Comparison of ENCODE assay signal across 1 cellular context in the genomic region with DNA sequence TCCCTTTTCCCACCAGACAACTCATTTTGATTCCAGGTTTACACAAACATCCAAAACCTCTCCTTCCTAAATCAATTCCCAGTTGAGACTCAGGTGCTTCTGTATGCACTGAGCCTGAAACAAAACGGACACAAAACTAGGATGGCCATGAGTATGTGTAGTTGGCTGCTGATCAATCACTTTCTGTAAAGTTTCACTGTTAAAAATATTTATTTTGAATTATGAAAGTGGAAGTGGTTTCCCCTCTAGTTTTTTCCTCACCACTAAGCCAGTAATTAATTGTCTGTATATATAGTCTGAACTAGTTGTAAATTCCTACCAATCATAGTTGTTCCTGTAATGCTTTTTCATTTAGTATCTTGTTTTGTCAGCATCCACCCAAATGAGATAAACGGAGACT.
A peak's percentile ranks its signal among the peaks of the same experiment; 100 is the strongest.
TF ChIP-seq lines count a peak whose summit lies in the region.

No MANE protein-coding gene starts in this region.

TF ChIP-seq in GM12878, 131 proteins besides CTCF, POLR2A, EP300 and RAD21 (continued from another document):
- TF ChIP-seq, protein P1, sequence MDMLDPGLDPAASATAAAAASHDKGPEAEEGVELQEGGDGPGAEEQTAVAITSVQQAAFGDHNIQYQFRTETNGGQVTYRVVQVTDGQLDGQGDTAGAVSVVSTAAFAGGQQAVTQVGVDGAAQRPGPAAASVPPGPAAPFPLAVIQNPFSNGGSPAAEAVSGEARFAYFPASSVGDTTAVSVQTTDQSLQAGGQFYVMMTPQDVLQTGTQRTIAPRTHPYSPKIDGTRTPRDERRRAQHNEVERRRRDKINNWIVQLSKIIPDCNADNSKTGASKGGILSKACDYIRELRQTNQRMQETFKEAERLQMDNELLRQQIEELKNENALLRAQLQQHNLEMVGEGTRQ (IDR thresholded peaks at IDR 0.05; ENCODE audit: borderline replicate concordance, low read depth, low read length), result no peak
- TF ChIP-seq, protein P2, sequence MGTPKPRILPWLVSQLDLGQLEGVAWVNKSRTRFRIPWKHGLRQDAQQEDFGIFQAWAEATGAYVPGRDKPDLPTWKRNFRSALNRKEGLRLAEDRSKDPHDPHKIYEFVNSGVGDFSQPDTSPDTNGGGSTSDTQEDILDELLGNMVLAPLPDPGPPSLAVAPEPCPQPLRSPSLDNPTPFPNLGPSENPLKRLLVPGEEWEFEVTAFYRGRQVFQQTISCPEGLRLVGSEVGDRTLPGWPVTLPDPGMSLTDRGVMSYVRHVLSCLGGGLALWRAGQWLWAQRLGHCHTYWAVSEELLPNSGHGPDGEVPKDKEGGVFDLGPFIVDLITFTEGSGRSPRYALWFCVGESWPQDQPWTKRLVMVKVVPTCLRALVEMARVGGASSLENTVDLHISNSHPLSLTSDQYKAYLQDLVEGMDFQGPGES (IDR thresholded peaks at IDR 0.05), result no peak
- TF ChIP-seq TCF12 (IDR thresholded peaks at IDR 0.05; ENCODE audit: low read depth, low read length) (no peak), ETV6 (conservative IDR thresholded peaks at IDR 0.05 in 1 of 2, IDR thresholded peaks at IDR 0.05 in 1 of 2; ENCODE audit: borderline replicate concordance in 1 of 2, low read depth in 1 of 2) (peak in 1 of 2 experiments; percentile 29; a peak in 1 of 4 replicates), SMARCA5 (IDR thresholded peaks at IDR 0.05) (no peak), STAT1 (conservative IDR thresholded peaks at IDR 0.05) (no peak), SMAD1 (IDR thresholded peaks at IDR 0.05; ENCODE audit: low read depth, partially characterized antibody) (no peak), SREBF2 (IDR thresholded peaks at IDR 0.05; ENCODE audit: low read length) (no peak), FOS (IDR thresholded peaks at IDR 0.05; ENCODE audit: borderline replicate concordance, extremely low read depth, insufficient read length) (no peak), MTA2 (IDR thresholded peaks at IDR 0.05; ENCODE audit: low read depth) (peak; percentile 61; the same call in 1 of the 2 replicates), RBBP5 (conservative IDR thresholded peaks at IDR 0.05) (no peak), ZBED1 (IDR thresholded peaks at IDR 0.05; ENCODE audit: borderline replicate concordance) (no peak), RFX5 (IDR thresholded peaks at IDR 0.05; ENCODE audit: low read depth, low read length) (no peak), HDGF (IDR thresholded peaks at IDR 0.05) (no peak), CBX5 (IDR thresholded peaks at IDR 0.05; ENCODE audit: low read depth) (no peak), SIN3A (IDR thresholded peaks at IDR 0.05; ENCODE audit: low read depth, low read length) (no peak), HCFC1 (IDR thresholded peaks at IDR 0.05; ENCODE audit: low read length) (no peak), IRF4 (IDR thresholded peaks at IDR 0.05; ENCODE audit: low read depth, low read length) (no peak), ZNF274 (IDR thresholded peaks at IDR 0.05; ENCODE audit: insufficient read depth, insufficient read length) (no peak), MEF2A (IDR thresholded peaks at IDR 0.05; ENCODE audit: insufficient read depth, low read depth, low read length) (0 out of 2 replicates have a peak, but pooled peaks have one; percentile 40), CEBPB (IDR thresholded peaks at IDR 0.05; ENCODE audit: borderline replicate concordance in 1 of 2, low read depth in 2 of 2, low read length in 2 of 2) (no peak), KDM1A (IDR thresholded peaks at IDR 0.05; ENCODE audit: borderline replicate concordance) (no peak), ZNF622 (IDR thresholded peaks at IDR 0.05) (no peak)
- TF ChIP-seq, protein P3, sequence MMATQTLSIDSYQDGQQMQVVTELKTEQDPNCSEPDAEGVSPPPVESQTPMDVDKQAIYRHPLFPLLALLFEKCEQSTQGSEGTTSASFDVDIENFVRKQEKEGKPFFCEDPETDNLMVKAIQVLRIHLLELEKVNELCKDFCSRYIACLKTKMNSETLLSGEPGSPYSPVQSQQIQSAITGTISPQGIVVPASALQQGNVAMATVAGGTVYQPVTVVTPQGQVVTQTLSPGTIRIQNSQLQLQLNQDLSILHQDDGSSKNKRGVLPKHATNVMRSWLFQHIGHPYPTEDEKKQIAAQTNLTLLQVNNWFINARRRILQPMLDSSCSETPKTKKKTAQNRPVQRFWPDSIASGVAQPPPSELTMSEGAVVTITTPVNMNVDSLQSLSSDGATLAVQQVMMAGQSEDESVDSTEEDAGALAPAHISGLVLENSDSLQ (IDR thresholded peaks at IDR 0.05), result peak; percentile 23; the same call in 1 of the 2 replicates
- TF ChIP-seq, protein P4, sequence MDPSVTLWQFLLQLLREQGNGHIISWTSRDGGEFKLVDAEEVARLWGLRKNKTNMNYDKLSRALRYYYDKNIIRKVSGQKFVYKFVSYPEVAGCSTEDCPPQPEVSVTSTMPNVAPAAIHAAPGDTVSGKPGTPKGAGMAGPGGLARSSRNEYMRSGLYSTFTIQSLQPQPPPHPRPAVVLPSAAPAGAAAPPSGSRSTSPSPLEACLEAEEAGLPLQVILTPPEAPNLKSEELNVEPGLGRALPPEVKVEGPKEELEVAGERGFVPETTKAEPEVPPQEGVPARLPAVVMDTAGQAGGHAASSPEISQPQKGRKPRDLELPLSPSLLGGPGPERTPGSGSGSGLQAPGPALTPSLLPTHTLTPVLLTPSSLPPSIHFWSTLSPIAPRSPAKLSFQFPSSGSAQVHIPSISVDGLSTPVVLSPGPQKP (IDR thresholded peaks at IDR 0.05; ENCODE audit: low read depth, low read length), result 0 out of 2 replicates have a peak, but pooled peaks have one; percentile 14
- TF ChIP-seq, protein P5, sequence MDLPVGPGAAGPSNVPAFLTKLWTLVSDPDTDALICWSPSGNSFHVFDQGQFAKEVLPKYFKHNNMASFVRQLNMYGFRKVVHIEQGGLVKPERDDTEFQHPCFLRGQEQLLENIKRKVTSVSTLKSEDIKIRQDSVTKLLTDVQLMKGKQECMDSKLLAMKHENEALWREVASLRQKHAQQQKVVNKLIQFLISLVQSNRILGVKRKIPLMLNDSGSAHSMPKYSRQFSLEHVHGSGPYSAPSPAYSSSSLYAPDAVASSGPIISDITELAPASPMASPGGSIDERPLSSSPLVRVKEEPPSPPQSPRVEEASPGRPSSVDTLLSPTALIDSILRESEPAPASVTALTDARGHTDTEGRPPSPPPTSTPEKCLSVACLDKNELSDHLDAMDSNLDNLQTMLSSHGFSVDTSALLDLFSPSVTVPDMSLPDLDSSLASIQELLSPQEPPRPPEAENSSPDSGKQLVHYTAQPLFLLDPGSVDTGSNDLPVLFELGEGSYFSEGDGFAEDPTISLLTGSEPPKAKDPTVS (IDR thresholded peaks at IDR 0.05; ENCODE audit: low read depth, low read length), result no peak
- TF ChIP-seq, protein P6, sequence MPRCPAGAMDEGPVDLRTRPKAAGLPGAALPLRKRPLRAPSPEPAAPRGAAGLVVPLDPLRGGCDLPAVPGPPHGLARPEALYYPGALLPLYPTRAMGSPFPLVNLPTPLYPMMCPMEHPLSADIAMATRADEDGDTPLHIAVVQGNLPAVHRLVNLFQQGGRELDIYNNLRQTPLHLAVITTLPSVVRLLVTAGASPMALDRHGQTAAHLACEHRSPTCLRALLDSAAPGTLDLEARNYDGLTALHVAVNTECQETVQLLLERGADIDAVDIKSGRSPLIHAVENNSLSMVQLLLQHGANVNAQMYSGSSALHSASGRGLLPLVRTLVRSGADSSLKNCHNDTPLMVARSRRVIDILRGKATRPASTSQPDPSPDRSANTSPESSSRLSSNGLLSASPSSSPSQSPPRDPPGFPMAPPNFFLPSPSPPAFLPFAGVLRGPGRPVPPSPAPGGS (IDR thresholded peaks at IDR 0.05; ENCODE audit: borderline replicate concordance, insufficient read depth, low read depth, low read length, poor library complexity, severe bottlenecking), result no peak
- TF ChIP-seq, protein P7, sequence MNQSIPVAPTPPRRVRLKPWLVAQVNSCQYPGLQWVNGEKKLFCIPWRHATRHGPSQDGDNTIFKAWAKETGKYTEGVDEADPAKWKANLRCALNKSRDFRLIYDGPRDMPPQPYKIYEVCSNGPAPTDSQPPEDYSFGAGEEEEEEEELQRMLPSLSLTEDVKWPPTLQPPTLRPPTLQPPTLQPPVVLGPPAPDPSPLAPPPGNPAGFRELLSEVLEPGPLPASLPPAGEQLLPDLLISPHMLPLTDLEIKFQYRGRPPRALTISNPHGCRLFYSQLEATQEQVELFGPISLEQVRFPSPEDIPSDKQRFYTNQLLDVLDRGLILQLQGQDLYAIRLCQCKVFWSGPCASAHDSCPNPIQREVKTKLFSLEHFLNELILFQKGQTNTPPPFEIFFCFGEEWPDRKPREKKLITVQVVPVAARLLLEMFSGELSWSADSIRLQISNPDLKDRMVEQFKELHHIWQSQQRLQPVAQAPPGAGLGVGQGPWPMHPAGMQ (IDR thresholded peaks at IDR 0.05; ENCODE audit: borderline replicate concordance), result no peak
- TF ChIP-seq, protein P8, sequence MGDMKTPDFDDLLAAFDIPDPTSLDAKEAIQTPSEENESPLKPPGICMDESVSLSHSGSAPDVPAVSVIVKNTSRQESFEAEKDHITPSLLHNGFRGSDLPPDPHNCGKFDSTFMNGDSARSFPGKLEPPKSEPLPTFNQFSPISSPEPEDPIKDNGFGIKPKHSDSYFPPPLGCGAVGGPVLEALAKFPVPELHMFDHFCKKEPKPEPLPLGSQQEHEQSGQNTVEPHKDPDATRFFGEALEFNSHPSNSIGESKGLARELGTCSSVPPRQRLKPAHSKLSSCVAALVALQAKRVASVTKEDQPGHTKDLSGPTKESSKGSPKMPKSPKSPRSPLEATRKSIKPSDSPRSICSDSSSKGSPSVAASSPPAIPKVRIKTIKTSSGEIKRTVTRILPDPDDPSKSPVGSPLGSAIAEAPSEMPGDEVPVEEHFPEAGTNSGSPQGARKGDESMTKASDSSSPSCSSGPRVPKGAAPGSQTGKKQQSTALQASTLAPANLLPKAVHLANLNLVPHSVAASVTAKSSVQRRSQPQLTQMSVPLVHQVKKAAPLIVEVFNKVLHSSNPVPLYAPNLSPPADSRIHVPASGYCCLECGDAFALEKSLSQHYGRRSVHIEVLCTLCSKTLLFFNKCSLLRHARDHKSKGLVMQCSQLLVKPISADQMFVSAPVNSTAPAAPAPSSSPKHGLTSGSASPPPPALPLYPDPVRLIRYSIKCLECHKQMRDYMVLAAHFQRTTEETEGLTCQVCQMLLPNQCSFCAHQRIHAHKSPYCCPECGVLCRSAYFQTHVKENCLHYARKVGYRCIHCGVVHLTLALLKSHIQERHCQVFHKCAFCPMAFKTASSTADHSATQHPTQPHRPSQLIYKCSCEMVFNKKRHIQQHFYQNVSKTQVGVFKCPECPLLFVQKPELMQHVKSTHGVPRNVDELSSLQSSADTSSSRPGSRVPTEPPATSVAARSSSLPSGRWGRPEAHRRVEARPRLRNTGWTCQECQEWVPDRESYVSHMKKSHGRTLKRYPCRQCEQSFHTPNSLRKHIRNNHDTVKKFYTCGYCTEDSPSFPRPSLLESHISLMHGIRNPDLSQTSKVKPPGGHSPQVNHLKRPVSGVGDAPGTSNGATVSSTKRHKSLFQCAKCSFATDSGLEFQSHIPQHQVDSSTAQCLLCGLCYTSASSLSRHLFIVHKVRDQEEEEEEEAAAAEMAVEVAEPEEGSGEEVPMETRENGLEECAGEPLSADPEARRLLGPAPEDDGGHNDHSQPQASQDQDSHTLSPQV (IDR thresholded peaks at IDR 0.05), result no peak
- TF ChIP-seq, protein P9, sequence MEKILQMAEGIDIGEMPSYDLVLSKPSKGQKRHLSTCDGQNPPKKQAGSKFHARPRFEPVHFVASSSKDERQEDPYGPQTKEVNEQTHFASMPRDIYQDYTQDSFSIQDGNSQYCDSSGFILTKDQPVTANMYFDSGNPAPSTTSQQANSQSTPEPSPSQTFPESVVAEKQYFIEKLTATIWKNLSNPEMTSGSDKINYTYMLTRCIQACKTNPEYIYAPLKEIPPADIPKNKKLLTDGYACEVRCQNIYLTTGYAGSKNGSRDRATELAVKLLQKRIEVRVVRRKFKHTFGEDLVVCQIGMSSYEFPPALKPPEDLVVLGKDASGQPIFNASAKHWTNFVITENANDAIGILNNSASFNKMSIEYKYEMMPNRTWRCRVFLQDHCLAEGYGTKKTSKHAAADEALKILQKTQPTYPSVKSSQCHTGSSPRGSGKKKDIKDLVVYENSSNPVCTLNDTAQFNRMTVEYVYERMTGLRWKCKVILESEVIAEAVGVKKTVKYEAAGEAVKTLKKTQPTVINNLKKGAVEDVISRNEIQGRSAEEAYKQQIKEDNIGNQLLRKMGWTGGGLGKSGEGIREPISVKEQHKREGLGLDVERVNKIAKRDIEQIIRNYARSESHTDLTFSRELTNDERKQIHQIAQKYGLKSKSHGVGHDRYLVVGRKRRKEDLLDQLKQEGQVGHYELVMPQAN (conservative IDR thresholded peaks at IDR 0.05), result no peak
